In genomic region chr7:33243319-33243881, GRCh38 we compare ENCODE assay signal across 8 cellular contexts.
DNase-seq lines count a peak whose midpoint lies in the region; ATAC-seq, FAIRE-seq and TF ChIP-seq lines count a peak whose summit lies in the region.

No MANE protein-coding gene starts in this region.

- H3K14ac ChIP-seq in IMR-90 (replicated peaks; ENCODE audit: low read depth, low read length), result no peak overlapping the region

- H4K5ac ChIP-seq in IMR-90 (ENCODE audit: low read depth, low read length), result no peak overlapping the region

- H3K9ac ChIP-seq in IMR-90 (ENCODE audit: low read depth, low read length) (no peak overlapping the region), endothelial cell of umbilical vein (replicated peaks; ENCODE audit: extremely low read depth, insufficient read depth, low read length) (no peak overlapping the region)

- no peak overlapping the region for H4K8ac ChIP-seq in IMR-90 (ENCODE audit: low read depth in 2 of 2, low read length in 2 of 2)

- H3K9me3 ChIP-seq in IMR-90 (ENCODE audit: control insufficient read depth, insufficient read depth, low read length), result no peaks in the 10 kb centered on the region
- H3K9me3 ChIP-seq in OCI-LY7 (ENCODE audit: low read length), result no peaks in the 10 kb centered on the region
- H3K9me3 ChIP-seq in endothelial cell of umbilical vein (replicated peaks; ENCODE audit: control insufficient read depth, insufficient read depth, low read length), result no peaks in the 10 kb centered on the region

- in situ Hi-C loops in IMR-90 (cut with MboI; ENCODE audit: low sequenced_read_pairs), result loop anchor here (25.0 kb wide), 1 partner anchor 919 kb away; no protein-coding TSS in a partner anchor

- no peak overlapping the region for H3K4me3 Mint-ChIP-seq in neural crest cell
- H3K4me3 Mint-ChIP-seq in activated T-cell treated with anti-CD3 and anti-CD28 coated beads, Interleukin-2, amount 50 U/mL, for 72 hours, result no peak overlapping the region

- H3K9me3 Mint-ChIP-seq in neural crest cell, result no peaks in the 10 kb centered on the region
- no peaks in the 10 kb centered on the region for H3K9me3 Mint-ChIP-seq in activated T-cell treated with anti-CD3 and anti-CD28 coated beads, Interleukin-2, amount 50 U/mL, for 72 hours

- BruUV-seq in IMR-90 (replicated peaks; lab: Mats Ljungman, UMichigan) (no TSS peak), OCI-LY7 (replicated peaks; lab: Mats Ljungman, UMichigan) (no TSS peak), endothelial cell of umbilical vein (replicated peaks; lab: Mats Ljungman, UMichigan) (no TSS peak)

- H3K9me1 ChIP-seq in IMR-90 (ENCODE audit: insufficient read depth, low read length), result no peaks in the 10 kb centered on the region
- H3K9me1 ChIP-seq in endothelial cell of umbilical vein (replicated peaks; ENCODE audit: control insufficient read depth, extremely low read depth, insufficient read depth, low read length), result no peaks in the 10 kb centered on the region

- ATAC-seq in IMR-90 (ENCODE audit: low read depth) (peak; percentile 93), HG03342 (IDR thresholded peaks at IDR 0.05; ENCODE audit: unreplicated experiment) (no peak)
- ATAC-seq in activated T-cell treated with anti-CD3 and anti-CD28 coated beads, Interleukin-2, amount 50 U/mL, for 72 hours (replicated peaks in 1 of 2), result no peak

- H2AK5ac ChIP-seq in IMR-90 (ENCODE audit: low read depth, low read length), result no peak overlapping the region

- H3K56ac ChIP-seq in IMR-90 (ENCODE audit: extremely low read depth, insufficient read depth, low read length), result no peak overlapping the region

- no peak overlapping the region for H3K27ac ChIP-seq in IMR-90 (ENCODE audit: insufficient read depth, low read length)
- H3K27ac ChIP-seq in OCI-LY7 (ENCODE audit: low read depth, low read length, poor library complexity, severe bottlenecking), result no peak overlapping the region
- no peak overlapping the region for H3K27ac ChIP-seq in endothelial cell of umbilical vein (ENCODE audit: insufficient read depth, low read depth, low read length)

- H3K4me1 Mint-ChIP-seq in neural crest cell, result no peaks in the 10 kb centered on the region
- H3K4me1 Mint-ChIP-seq in activated T-cell treated with anti-CD3 and anti-CD28 coated beads, Interleukin-2, amount 50 U/mL, for 72 hours (ENCODE audit: low read depth), result no peaks in the 10 kb centered on the region

- intact Hi-C loops in IMR-90 (cut with micrococcal nuclease), result loop anchor here (2.0 to 10.0 kb wide), 9 partner anchors 56 to 1081 kb away; no protein-coding TSS in a partner anchor
- intact Hi-C loops in OCI-LY7 (cut with micrococcal nuclease; ENCODE audit: unreplicated experiment), result loop anchor here (10.0 kb wide), 1 partner anchor 501 kb away; no protein-coding TSS in a partner anchor
- intact Hi-C loops in endothelial cell of umbilical vein (cut with micrococcal nuclease), result loop anchor here (1.0 to 5.0 kb wide), 9 partner anchors 215 to 923 kb away; no protein-coding TSS in a partner anchor

- no peak overlapping the region for H2AFZ ChIP-seq in IMR-90 (replicated peaks; ENCODE audit: low read length, poor library complexity)
- no peak overlapping the region for H2AFZ ChIP-seq in OCI-LY7 (ENCODE audit: low read length)
- no peak overlapping the region for H2AFZ ChIP-seq in endothelial cell of umbilical vein (ENCODE audit: low read depth, low read length)

- TF ChIP-seq POLR2A in IMR-90 (IDR thresholded peaks at IDR 0.05; ENCODE audit: low read depth, low read length) (no peak), endothelial cell of umbilical vein (IDR thresholded peaks at IDR 0.05; ENCODE audit: low read depth, low read length) (no peak)

- H3K27me3 Mint-ChIP-seq in neural crest cell (ENCODE audit: low read depth), result no peaks in the 10 kb centered on the region
- no peaks in the 10 kb centered on the region for H3K27me3 Mint-ChIP-seq in activated T-cell treated with anti-CD3 and anti-CD28 coated beads, Interleukin-2, amount 50 U/mL, for 72 hours (ENCODE audit: low read depth)

- H3K27ac Mint-ChIP-seq in neural crest cell (ENCODE audit: unreplicated experiment), result no peak overlapping the region
- no peak overlapping the region for H3K27ac Mint-ChIP-seq in activated T-cell treated with anti-CD3 and anti-CD28 coated beads, Interleukin-2, amount 50 U/mL, for 72 hours

- H3K9me2 ChIP-seq in OCI-LY7 (ENCODE audit: insufficient read depth, low read length), result no peaks in the 10 kb centered on the region

- H3K36me3 Mint-ChIP-seq in neural crest cell (ENCODE audit: low read depth), result no peaks in the 10 kb centered on the region
- H3K36me3 Mint-ChIP-seq in activated T-cell treated with anti-CD3 and anti-CD28 coated beads, Interleukin-2, amount 50 U/mL, for 72 hours (ENCODE audit: insufficient read depth in 2 of 2), result no peaks in the 10 kb centered on the region

- H2BK15ac ChIP-seq in IMR-90 (ENCODE audit: low read depth, low read length), result no peak overlapping the region

- POLR2A ChIA-PET in IMR-90 (lab: Charles Lee; ENCODE audit: unreplicated experiment) (no interaction called here), OCI-LY7 (lab: Charles Lee) (no interaction called here), endothelial cell of umbilical vein (lab: Charles Lee) (no interaction called here)

- dilution Hi-C loops in IMR-90 (cut with HindIII; ENCODE audit: low sequenced_read_pairs, unreplicated experiment), result no loop called here
- dilution Hi-C loops in endothelial cell of umbilical vein (cut with MboI; ENCODE audit: extremely low pct_ligation_motif_present, low sequenced_read_pairs), result no loop called here

- H3K4me2 ChIP-seq in IMR-90 (ENCODE audit: low read depth, low read length), result no peak overlapping the region
- H3K4me2 ChIP-seq in OCI-LY7 (ENCODE audit: low read length), result no peak overlapping the region
- no peak overlapping the region for H3K4me2 ChIP-seq in endothelial cell of umbilical vein (ENCODE audit: insufficient read depth, low read length)

- TF ChIP-seq RAD21 in IMR-90 (IDR thresholded peaks at IDR 0.05; ENCODE audit: low read length), result peak; percentile 88

- CTCF ChIA-PET in IMR-90 (lab: Yijun Ruan, JAX) (interaction anchor here (0.6 to 1.2 kb wide), 6 partner anchors 10 to 743 kb away, joined by 3 to 6 read pairs (median 3); no protein-coding TSS in a partner anchor), OCI-LY7 (lab: Charles Lee; ENCODE audit: unreplicated experiment) (no interaction called here), endothelial cell of umbilical vein (lab: Charles Lee) (interaction anchor here (0.6 to 7.3 kb wide), 39 partner anchors 10 to 1077 kb away, joined by 3 to 229 read pairs (median 4); no protein-coding TSS in a partner anchor)

- no peak for DNase-seq in D721Med (ENCODE audit: insufficient read length, low spot score)
- DNase-seq in IMR-90, result peak; percentile 70
- peak; percentile 24 for DNase-seq in OCI-LY7 (ENCODE audit: low spot score)
- DNase-seq in endothelial cell of umbilical vein (ENCODE audit: low read depth, low spot score), result peak; percentile 65
- DNase-seq in neural crest cell (ENCODE audit: low read depth, low spot score), result no peak
- no peak for DNase-seq in activated T-cell treated with anti-CD3 and anti-CD28 coated beads, Interleukin-2, amount 50 U/mL, for 72 hours
- DNase-seq in activated CD4-positive, alpha-beta T cell treated with anti-CD3 and anti-CD28 coated beads, Interleukin-2, amount 50 U/mL, for 48 hours, result no peak

- no CpG with 5 or more reads among the region's 2 CpGs for WGBS in IMR-90 (ENCODE audit: extremely low coverage in 2 of 2, insufficient read length in 1 of 2), 2 experiments

- H3K27me3 ChIP-seq in IMR-90 (ENCODE audit: control insufficient read depth, insufficient read depth, low read length), result no peaks in the 10 kb centered on the region
- no peaks in the 10 kb centered on the region for H3K27me3 ChIP-seq in endothelial cell of umbilical vein (ENCODE audit: control insufficient read depth in 2 of 2, insufficient read depth in 2 of 2, low read length in 2 of 2)

- H2AK9ac ChIP-seq in IMR-90 (replicated peaks; ENCODE audit: low read depth, low read length, poor library complexity), result no peak overlapping the region

- no peak overlapping the region for H3K4me3 ChIP-seq in IMR-90 (ENCODE audit: insufficient read depth, low read depth, low read length)
- no peak overlapping the region for H3K4me3 ChIP-seq in OCI-LY7 (ENCODE audit: low read depth, low read length, poor library complexity, severe bottlenecking)
- H3K4me3 ChIP-seq in endothelial cell of umbilical vein (replicated peaks in 1 of 3; ENCODE audit: insufficient read depth in 1 of 3, low read depth in 1 of 3, low read length in 3 of 3), result no peak overlapping the region

- H3K4me1 ChIP-seq in IMR-90 (ENCODE audit: control insufficient read depth, insufficient read depth, low read length), result no peaks in the 10 kb centered on the region
- H3K4me1 ChIP-seq in OCI-LY7 (ENCODE audit: insufficient read depth, low read length, poor library complexity, severe bottlenecking), result no peaks in the 10 kb centered on the region
- H3K4me1 ChIP-seq in endothelial cell of umbilical vein (ENCODE audit: control insufficient read depth, extremely low read depth, insufficient read depth, low read length), result no peaks in the 10 kb centered on the region

- FAIRE-seq in D721Med (lab: Jason Lieb, UNC), result no peak
- peak; percentile 79 for FAIRE-seq in endothelial cell of umbilical vein (lab: Jason Lieb, UNC)

- no peak overlapping the region for H2BK5ac ChIP-seq in IMR-90 (ENCODE audit: low read depth, low read length, poor library complexity, severe bottlenecking)

- no peak overlapping the region for H2BK20ac ChIP-seq in IMR-90 (ENCODE audit: low read depth, low read length)

- H3K36me3 ChIP-seq in IMR-90 (ENCODE audit: control insufficient read depth, insufficient read depth, low read length) (no peaks in the 10 kb centered on the region), OCI-LY7 (ENCODE audit: insufficient read depth, low read length) (no peaks in the 10 kb centered on the region), endothelial cell of umbilical vein (ENCODE audit: control insufficient read depth in 2 of 2, extremely low read depth in 1 of 2, insufficient read depth in 2 of 2, low read length in 2 of 2) (no peaks in the 10 kb centered on the region)

- no peak overlapping the region for H3K4ac ChIP-seq in IMR-90 (ENCODE audit: low read depth, low read length)

- H4K91ac ChIP-seq in IMR-90 (ENCODE audit: insufficient read depth, low read depth, low read length), result no peak overlapping the region

- H3K79me1 ChIP-seq in IMR-90 (ENCODE audit: low read depth in 1 of 2, low read length in 2 of 2), result no peaks in the 10 kb centered on the region

- H2BK120ac ChIP-seq in IMR-90 (ENCODE audit: low read depth, low read length), result no peak overlapping the region

- H3K79me2 ChIP-seq in OCI-LY7 (ENCODE audit: insufficient read depth, low read depth, low read length) (no peaks in the 10 kb centered on the region), endothelial cell of umbilical vein (ENCODE audit: control insufficient read depth, insufficient read depth, low read length) (no peaks in the 10 kb centered on the region)

- H3K23ac ChIP-seq in IMR-90 (ENCODE audit: low read depth, low read length), result no peak overlapping the region

- H3K18ac ChIP-seq in IMR-90 (ENCODE audit: low read depth, low read length), result no peak overlapping the region

- TF ChIP-seq CTCF in D721Med (IDR thresholded peaks at IDR 0.05; ENCODE audit: insufficient read depth, missing control alignments) (peak; percentile 76), IMR-90 (conservative IDR thresholded peaks at IDR 0.05; ENCODE audit: low read depth, low read length) (peak; percentile 85), OCI-LY7 (conservative IDR thresholded peaks at IDR 0.05; ENCODE audit: low read length) (peak; percentile 77), endothelial cell of umbilical vein (IDR thresholded peaks at IDR 0.05; ENCODE audit: extremely low read depth in 1 of 2, insufficient read depth in 1 of 2, low read depth in 1 of 2, low read length in 2 of 2) (peak; percentile 39 to 42), neural crest cell (conservative IDR thresholded peaks at IDR 0.05) (peak; percentile 85)

- H4K20me1 ChIP-seq in IMR-90 (ENCODE audit: insufficient read depth, low read length), result no peaks in the 10 kb centered on the region
- no peaks in the 10 kb centered on the region for H4K20me1 ChIP-seq in OCI-LY7 (ENCODE audit: insufficient read depth, low read length)
- H4K20me1 ChIP-seq in endothelial cell of umbilical vein (replicated peaks; ENCODE audit: control insufficient read depth, extremely low read depth, insufficient read depth, low read length), result no peaks in the 10 kb centered on the region

Comparison
In these comparisons a context has a peak if more than half of its experiments do, and no peak if none do; other contexts are left out.
1. DNase-seq: peak in IMR-90 (single experiment), OCI-LY7 (single experiment) and endothelial cell of umbilical vein (single experiment); none in D721Med (single experiment), neural crest cell (single experiment), activated T-cell treated with anti-CD3 and anti-CD28 coated beads, Interleukin-2, amount 50 U/mL, for 72 hours (0 of 2) and activated CD4-positive, alpha-beta T cell treated with anti-CD3 and anti-CD28 coated beads, Interleukin-2, amount 50 U/mL, for 48 hours (0 of 2).
2. Peak in every context shown above with its lines, with median percentiles within 50 percentile points of each other: CTCF ChIP-seq.